Comparison of ENCODE assay signal across 14 cellular contexts in the genomic region with DNA sequence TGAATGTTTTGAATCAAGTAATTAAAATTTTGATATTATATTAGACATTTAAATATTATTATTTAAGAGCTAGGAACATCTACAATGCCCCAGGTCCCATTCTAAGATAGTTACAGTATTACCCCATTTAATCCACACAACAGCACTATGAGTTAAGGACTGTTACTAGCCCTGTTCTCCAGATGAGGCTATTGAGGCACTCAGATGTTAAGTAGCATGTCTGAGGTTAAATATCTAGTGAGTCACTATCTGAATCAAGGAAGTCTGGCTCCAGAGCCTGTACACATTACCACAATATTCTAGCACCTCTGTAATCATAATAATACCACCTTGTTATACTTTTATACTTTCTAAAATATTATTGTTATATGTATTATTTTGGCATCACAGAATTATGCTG.
DNase-seq lines count a peak whose midpoint lies in the region; ATAC-seq and TF ChIP-seq lines count a peak whose summit lies in the region.
"Had no signal": no experiment of that assay in that cellular context is flagged by ENCODE, and none has a peak within 500 bp of the region (broad histone marks: within the 10 kb centered on the region; RNA-seq: fewer than 3 reads in every experiment).

No MANE protein-coding gene starts in this region.

- H3K4me3 Mint-ChIP-seq in stimulated activated memory B cell treated with anti-CD40 and anti-IgM and Interleukin-4, amounts not matched to agents 10 μg/mL and 1 μg/mL and 100 μg/mL, for 72 hours: no peak overlapping the region
- H3K4me3 Mint-ChIP-seq in activated naive CD8-positive, alpha-beta T cell treated with anti-CD3 and anti-CD28 coated beads, Interleukin-2, amount 50 U/mL, for 24 hours: no peak overlapping the region
- H3K4me3 Mint-ChIP-seq: activated naive CD8-positive, alpha-beta T cell treated with anti-CD3 and anti-CD28 coated beads, Interleukin-2, amount 10 ng/mL, durations not matched to agents 7 days and 5 days; WTC11 had no signal

- H3K9me3 Mint-ChIP-seq in stimulated activated memory B cell treated with anti-CD40 and anti-IgM and Interleukin-4, amounts not matched to agents 10 μg/mL and 1 μg/mL and 100 μg/mL, for 72 hours: no peaks in the 10 kb centered on the region
- H3K9me3 Mint-ChIP-seq in activated naive CD8-positive, alpha-beta T cell treated with anti-CD3 and anti-CD28 coated beads, Interleukin-2, amount 50 U/mL, for 24 hours: no peaks in the 10 kb centered on the region
- H3K9me3 Mint-ChIP-seq: activated naive CD8-positive, alpha-beta T cell treated with anti-CD3 and anti-CD28 coated beads, Interleukin-2, amount 10 ng/mL, durations not matched to agents 7 days and 5 days; WTC11 had no signal

- no peaks in the 10 kb centered on the region for H3K36me3 ChIP-seq in brain microvascular endothelial cell (replicated peaks)
- H3K36me3 ChIP-seq in left lung: no peaks in the 10 kb centered on the region

- intact Hi-C loops in left lung (cut with DNase I): no loop called here

- H3K36me3 Mint-ChIP-seq in stimulated activated memory B cell treated with anti-CD40 and anti-IgM and Interleukin-4, amounts not matched to agents 10 μg/mL and 1 μg/mL and 100 μg/mL, for 72 hours: no peaks in the 10 kb centered on the region
- H3K36me3 Mint-ChIP-seq in activated naive CD8-positive, alpha-beta T cell treated with anti-CD3 and anti-CD28 coated beads, Interleukin-2, amount 50 U/mL, for 24 hours (ENCODE audit: low read depth): no peaks in the 10 kb centered on the region
- H3K36me3 Mint-ChIP-seq: activated naive CD8-positive, alpha-beta T cell treated with anti-CD3 and anti-CD28 coated beads, Interleukin-2, amount 10 ng/mL, durations not matched to agents 7 days and 5 days; WTC11 had no signal

- H3K27ac ChIP-seq in brain microvascular endothelial cell (no peak overlapping the region), left lung (peak overlapping the region in 1 of 2 donors; percentile 15)
- H3K27ac ChIP-seq: coronary artery had no signal

- peaks cover 15% of the 10 kb centered on the region for H3K4me1 Mint-ChIP-seq in stimulated activated memory B cell treated with anti-CD40 and anti-IgM and Interleukin-4, amounts not matched to agents 10 μg/mL and 1 μg/mL and 100 μg/mL, for 72 hours
- peaks cover 20% of the 10 kb centered on the region for H3K4me1 Mint-ChIP-seq in activated naive CD8-positive, alpha-beta T cell treated with anti-CD3 and anti-CD28 coated beads, Interleukin-2, amount 50 U/mL, for 24 hours

- H3K4me1 ChIP-seq in left lung: no peaks in the 10 kb centered on the region

- no peaks in the 10 kb centered on the region for H3K27me3 ChIP-seq in brain microvascular endothelial cell (replicated peaks)
- H3K27me3 ChIP-seq in left lung: no peaks in the 10 kb centered on the region

- no peak overlapping the region for H3K4me3 ChIP-seq in brain microvascular endothelial cell (ENCODE audit: low read depth, low read length)
- H3K4me3 ChIP-seq in left lung: no peak overlapping the region

- peaks cover 9% of the 10 kb centered on the region for H3K27me3 Mint-ChIP-seq in stimulated activated memory B cell treated with anti-CD40 and anti-IgM and Interleukin-4, amounts not matched to agents 10 μg/mL and 1 μg/mL and 100 μg/mL, for 72 hours
- H3K27me3 Mint-ChIP-seq in activated naive CD8-positive, alpha-beta T cell treated with anti-CD3 and anti-CD28 coated beads, Interleukin-2, amount 50 U/mL, for 24 hours: peaks cover 16% of the 10 kb centered on the region

- ATAC-seq in left lung (peak; percentile 57), HG03342 (IDR thresholded peaks at IDR 0.05; ENCODE audit: unreplicated experiment) (no peak)
- no peak for ATAC-seq in stimulated activated memory B cell treated with anti-CD40 and anti-IgM and Interleukin-4, amounts not matched to agents 10 μg/mL and 1 μg/mL and 100 μg/mL, for 72 hours
- ATAC-seq in activated naive CD8-positive, alpha-beta T cell treated with anti-CD3 and anti-CD28 coated beads, Interleukin-2, amount 50 U/mL, for 24 hours: no peak
- ATAC-seq: WTC11 had no signal

- in situ Hi-C loops in ACHN (cut with HindIII; ENCODE audit: low pct_ligation_motif_present, low pct_unique_long_range_greater_than_20kb, low sequenced_read_pairs): no loop called here
- in situ Hi-C loops in brain microvascular endothelial cell (cut with HindIII; ENCODE audit: low pct_ligation_motif_present, low sequenced_read_pairs): no loop called here

- no peaks in the 10 kb centered on the region for H3K9me3 ChIP-seq in left lung

- DNase-seq in ACHN: peak; percentile 74
- DNase-seq in HT1080 (ENCODE audit: low read depth): peak; percentile 61
- DNase-seq in brain microvascular endothelial cell: peak; percentile 56
- DNase-seq in left lung: no peak
- DNase-seq in activated T-cell treated with anti-CD3 and anti-CD28 coated beads for 4 hours: no peak
- no peak for DNase-seq in activated naive CD8-positive, alpha-beta T cell treated with anti-CD3 and anti-CD28 coated beads, Interleukin-2, amount 50 U/mL, for 24 hours
- DNase-seq: activated CD8-positive, alpha-beta memory T cell treated with anti-CD3 and anti-CD28 coated beads, Interleukin-2, amount 50 U/mL, for 4 hours; activated naive CD8-positive, alpha-beta T cell treated with anti-CD3 and anti-CD28 coated beads, Interleukin-2, amount 10 ng/mL, durations not matched to agents 7 days and 5 days; MV-4-11; substantia nigra had no signal

- TF ChIP-seq CTCF in brain microvascular endothelial cell (IDR thresholded peaks at IDR 0.05; ENCODE audit: low read depth, low read length, missing control alignments) (no peak), left lung (IDR thresholded peaks at IDR 0.05) (no peak)

- H3K27ac Mint-ChIP-seq in stimulated activated memory B cell treated with anti-CD40 and anti-IgM and Interleukin-4, amounts not matched to agents 10 μg/mL and 1 μg/mL and 100 μg/mL, for 72 hours: no peak overlapping the region
- H3K27ac Mint-ChIP-seq in activated naive CD8-positive, alpha-beta T cell treated with anti-CD3 and anti-CD28 coated beads, Interleukin-2, amount 50 U/mL, for 24 hours: no peak overlapping the region
- H3K27ac Mint-ChIP-seq: activated naive CD8-positive, alpha-beta T cell treated with anti-CD3 and anti-CD28 coated beads, Interleukin-2, amount 10 ng/mL, durations not matched to agents 7 days and 5 days; WTC11 had no signal

Comparison
In these comparisons a context has a peak if more than half of its experiments do, and no peak if none do; other contexts are left out.
1. DNase-seq: peak in ACHN (single experiment), HT1080 (single experiment) and brain microvascular endothelial cell (single experiment); none in left lung (0 of 2), activated T-cell treated with anti-CD3 and anti-CD28 coated beads for 4 hours (single experiment) and activated naive CD8-positive, alpha-beta T cell treated with anti-CD3 and anti-CD28 coated beads, Interleukin-2, amount 50 U/mL, for 24 hours (single experiment).